ENCODE assay signal across 8 cellular contexts in genomic region chr12:46266869-46267617, GRCh38. TPM values are rescaled to one million over a fixed set of nuclear protein-coding genes. Genes with fewer than 3 reads are reported as not detected.
DNase-seq lines count a peak whose midpoint lies in the region; ATAC-seq, FAIRE-seq and TF ChIP-seq lines count a peak whose summit lies in the region.

No MANE protein-coding gene starts in this region.

- no peaks in the 10 kb centered on the region; the same call in 1 of the 2 replicates for H3K79me1 ChIP-seq in H1 (ENCODE audit: low read depth, low read length)
- no peaks in the 10 kb centered on the region for H3K79me1 ChIP-seq in mesendoderm (ENCODE audit: low read length)

- H2BK20ac ChIP-seq in H1 (ENCODE audit: low read length) = no peak overlapping the region

- H3K23ac ChIP-seq in H1 (ENCODE audit: insufficient read length) (no peak overlapping the region), mesendoderm (ENCODE audit: low read length) (peak overlapping the region; percentile 98)

- H2BK15ac ChIP-seq in H1 (ENCODE audit: low read length) (no peak overlapping the region), mesendoderm (replicated peaks; ENCODE audit: low read depth) (no peak overlapping the region)

- H3K79me2 ChIP-seq in H1 (ENCODE audit: control insufficient read depth in 1 of 2, insufficient read depth in 2 of 2, low read length in 2 of 2) (peaks cover 57 to 92% of the 10 kb centered on the region in 2 experiments), mesendoderm (ENCODE audit: control insufficient read depth, insufficient read depth, low read length) (peaks cover 70% of the 10 kb centered on the region)

- CTCF ChIA-PET in H1 (lab: Charles Lee; ENCODE audit: partially characterized antibody) = interaction anchor here (1.2 kb wide), 1 partner anchor 52 kb away, joined by 3 read pairs; no protein-coding TSS in a partner anchor

- TF ChIP-seq CTCF in GM12864 (IDR thresholded peaks at IDR 0.05; ENCODE audit: low read depth, low read length, missing control alignments) = no peak
- TF ChIP-seq CTCF in H1 (IDR thresholded peaks at IDR 0.05; ENCODE audit: control extremely low read depth in 1 of 3, insufficient read depth in 1 of 3, low read depth in 1 of 3, low read length in 3 of 3) = no peak

- H3K14ac ChIP-seq in H1 (ENCODE audit: insufficient read length) = peak overlapping the region; percentile 51

- peaks cover 9% of the 10 kb centered on the region for H3K23me2 ChIP-seq in H1 (ENCODE audit: low read depth, low read length)

- H2BK120ac ChIP-seq in H1 (replicated peaks; ENCODE audit: low read depth, low read length) (peak overlapping the region; percentile 10), mesendoderm (ENCODE audit: low read depth, low read length) (peak overlapping the region; percentile 55)

- H3K4me3 ChIP-seq in GM12864 (ENCODE audit: low read depth, low read length) (peak overlapping the region; percentile 80), H1 (ENCODE audit: extremely low read depth in 1 of 4, insufficient read depth in 2 of 4, low read depth in 3 of 4, low read length in 4 of 4) (peak overlapping the region; percentile 91 to 98 (median 96)), mesendoderm (ENCODE audit: low read length) (peak overlapping the region; percentile 98)

- no peak for TF ChIP-seq RAD21 in H1 (IDR thresholded peaks at IDR 0.05 in 1 of 2, conservative IDR thresholded peaks at IDR 0.05 in 1 of 2; ENCODE audit: low read depth in 2 of 2, low read length in 2 of 2)

- H3K56ac ChIP-seq in H1 (replicated peaks; ENCODE audit: insufficient read length, low read depth, low read length) (peak overlapping the region; percentile 88), mesendoderm (ENCODE audit: low read length) (peak overlapping the region; percentile 100)

- no peaks in the 10 kb centered on the region for H3K27me3 ChIP-seq in H1 (replicated peaks in 1 of 4; ENCODE audit: control insufficient read depth in 3 of 4, extremely low read depth in 1 of 4, insufficient read depth in 3 of 4, low read length in 3 of 4)
- H3K27me3 ChIP-seq in mesendoderm (ENCODE audit: insufficient read depth, low read length, poor library complexity) = no peaks in the 10 kb centered on the region

- ATAC-seq in GM21717 (IDR thresholded peaks at IDR 0.05; ENCODE audit: unreplicated experiment) = no peak
- ATAC-seq in GM21723 (IDR thresholded peaks at IDR 0.05; ENCODE audit: unreplicated experiment) = no peak

- H4K5ac ChIP-seq in H1 (ENCODE audit: insufficient read length, low read depth, low read length) (peak overlapping the region; percentile 80), mesendoderm (ENCODE audit: low read length) (no peak overlapping the region)

- POLR2A ChIA-PET in H1 (lab: Charles Lee; ENCODE audit: partially characterized antibody) = interaction anchor here (0.8 to 10.3 kb wide), 13 partner anchors 8 to 105 kb away, joined by 3 to 198 read pairs (median 5); partner anchors contain the start of gene SLC38A2

- no peak; a peak in 1 of 3 replicates for TF ChIP-seq POLR2A in H1 (IDR thresholded peaks at IDR 0.05; ENCODE audit: control extremely low read depth in 1 of 2, low read depth in 2 of 2, low read length in 2 of 2)

- peak overlapping the region; percentile 98 for H3K18ac ChIP-seq in H1 (ENCODE audit: extremely low read depth, low read length)
- H3K18ac ChIP-seq in mesendoderm (ENCODE audit: low read length) = peak overlapping the region; percentile 94

- peak overlapping the region; percentile 99 for H2BK5ac ChIP-seq in H1 (ENCODE audit: low read depth, low read length)
- H2BK5ac ChIP-seq in mesendoderm (ENCODE audit: low read length) = peak overlapping the region; percentile 97

- H3K4me2 ChIP-seq in H1 (ENCODE audit: insufficient read depth in 1 of 2, low read depth in 2 of 2, low read length in 2 of 2) = peak overlapping the region; percentile 72 to 91
- peak overlapping the region; percentile 64 for H3K4me2 ChIP-seq in mesendoderm (ENCODE audit: low read length)

- H3K36me3 ChIP-seq in H1 (ENCODE audit: control insufficient read depth in 2 of 4, insufficient read depth in 4 of 4, low read length in 3 of 4) = no peaks in the 10 kb centered on the region; a peak in 1 of 8 replicates
- no peaks in the 10 kb centered on the region for H3K36me3 ChIP-seq in mesendoderm (ENCODE audit: control insufficient read depth, insufficient read depth, low read length)

- H3K27ac ChIP-seq in H1 (ENCODE audit: low read depth, low read length) (peak overlapping the region; percentile 97), mesendoderm (ENCODE audit: low read depth, low read length) (peak overlapping the region; percentile 96)

- 0 out of 2 replicates have a peak overlapping the region, but pooled peaks have one; percentile 90 for H2BK12ac ChIP-seq in H1 (ENCODE audit: low read depth, low read length)

- H4K91ac ChIP-seq in H1 (replicated peaks; ENCODE audit: insufficient read length, low read length) = peak overlapping the region; percentile 100

- no peak overlapping the region for H2AFZ ChIP-seq in H1 (ENCODE audit: low read length)

- H3K4me1 ChIP-seq in H1 (replicated peaks in 1 of 4; ENCODE audit: control insufficient read depth in 3 of 4, insufficient read depth in 4 of 4, low read length in 3 of 4) (peaks cover 6 to 22% (median 14%) of the 10 kb centered on the region in 4 experiments; a peak in 6 of 7 replicates), mesendoderm (ENCODE audit: control insufficient read depth, low read depth, low read length) (peaks cover 12% of the 10 kb centered on the region)

- peak overlapping the region; percentile 82 for H3K4ac ChIP-seq in H1 (replicated peaks; ENCODE audit: insufficient read length, low read depth, low read length)
- peak overlapping the region; percentile 96 for H3K4ac ChIP-seq in mesendoderm (ENCODE audit: low read depth, low read length)

- DNase-seq in GM12864 (ENCODE audit: low read depth) (peak; percentile 34), NCI-H2107 (lab: John Stamatoyannopoulos, UW) (peak; percentile 34), H1 (ENCODE audit: low read depth in 1 of 2, low spot score in 2 of 2) (peak in 1 of 2 experiments; percentile 66), mesendoderm (peak; percentile 77)
- DNase-seq in activated CD8-positive, alpha-beta memory T cell treated with anti-CD3 and anti-CD28 coated beads for 24 hours = peak; percentile 83
- peak; percentile 53 for DNase-seq in stimulated activated CD8-positive, alpha-beta memory T cell treated with anti-CD3 and anti-CD28 coated beads, Interleukin-15, amount 100 ng/mL, for 1 hour (ENCODE audit: low read depth)

- no peak for TF ChIP-seq EP300 in H1 (IDR thresholded peaks at IDR 0.05; ENCODE audit: borderline replicate concordance in 1 of 2, low read depth in 2 of 2, low read length in 2 of 2)

- H3K9ac ChIP-seq in H1 (replicated peaks in 1 of 4; ENCODE audit: extremely low read depth in 1 of 4, low read depth in 3 of 4, low read length in 3 of 4) = peak overlapping the region; percentile 96 to 97 (median 96)
- peak overlapping the region; percentile 100 for H3K9ac ChIP-seq in mesendoderm (ENCODE audit: low read length)

- peaks cover 15 to 29% of the 10 kb centered on the region in 2 experiments for H4K20me1 ChIP-seq in H1 (replicated peaks in 1 of 2; ENCODE audit: control insufficient read depth in 1 of 2, insufficient read depth in 2 of 2, low read length in 2 of 2)

- H2AK5ac ChIP-seq in H1 (ENCODE audit: low read depth, low read length) (0 out of 2 replicates have a peak overlapping the region, but pooled peaks have one; percentile 59), mesendoderm (ENCODE audit: low read length) (peak overlapping the region; percentile 95)

- H4K8ac ChIP-seq in H1 (ENCODE audit: extremely low read depth, insufficient read depth, low read length) = peak overlapping the region; percentile 98
- H4K8ac ChIP-seq in mesendoderm (ENCODE audit: low read depth, low read length) = no peak overlapping the region

- FAIRE-seq in H1 (lab: Jason Lieb, UNC) = no peak

- WGBS in H1 (ENCODE audit: extremely low coverage in 1 of 2, insufficient coverage in 1 of 2, insufficient read length in 1 of 2, insufficient replicate concordance in 2 of 2, low coverage in 1 of 2, low lambda C conversion rate in 2 of 2, missing lambda C conversion rate in 1 of 2), 2 experiments = 1% methylated on average over 34 of the region's 34 CpGs; no CpG with 5 or more reads in 1 of the 2 experiments
- no CpG with 5 or more reads among the region's 34 CpGs for WGBS in mesendoderm (ENCODE audit: extremely low coverage, insufficient coverage, low lambda C conversion rate)

- no peaks in the 10 kb centered on the region for H3K9me3 ChIP-seq in H1 (ENCODE audit: insufficient read depth in 2 of 2, low read depth in 1 of 2, low read length in 1 of 2)

TF ChIP-seq in H1, 55 proteins besides CTCF, POLR2A, EP300 and RAD21 (continues in another document):
- TF ChIP-seq EZH2 (IDR thresholded peaks at IDR 0.05; ENCODE audit: low read depth, low read length, severe bottlenecking) = no peak
- TF ChIP-seq CBX8 (IDR thresholded peaks at IDR 0.05; ENCODE audit: borderline replicate concordance, low read depth, low read length) = no peak
- TF ChIP-seq NRF1 (IDR thresholded peaks at IDR 0.05; ENCODE audit: low read depth, low read length) = no peak
- TF ChIP-seq SIRT6 (IDR thresholded peaks at IDR 0.05; ENCODE audit: low read length) = no peak
- no peak for TF ChIP-seq RBBP5 (IDR thresholded peaks at IDR 0.05; ENCODE audit: borderline replicate concordance, low read depth, low read length)
- TF ChIP-seq SIN3A (conservative IDR thresholded peaks at IDR 0.05 in 1 of 2, IDR thresholded peaks at IDR 0.05 in 1 of 2; ENCODE audit: low read depth in 1 of 2, low read length in 2 of 2) = 0 out of 4 replicates have a peak, but pooled peaks of 1 of the 2 experiments have one; percentile 41
- TF ChIP-seq KDM4A (IDR thresholded peaks at IDR 0.05; ENCODE audit: low read depth, low read length, severe bottlenecking) = no peak
- no peak for TF ChIP-seq RXRA (IDR thresholded peaks at IDR 0.05; ENCODE audit: insufficient read depth, low read depth, low read length)
- no peak for TF ChIP-seq FOSL1 (IDR thresholded peaks at IDR 0.05; ENCODE audit: insufficient read depth, low read depth, low read length)
- TF ChIP-seq SUZ12 (IDR thresholded peaks at IDR 0.05; ENCODE audit: low read length) = no peak
- TF ChIP-seq SP1 (IDR thresholded peaks at IDR 0.05; ENCODE audit: low read depth, low read length) = no peak
- no peak for TF ChIP-seq RFX5 (IDR thresholded peaks at IDR 0.05; ENCODE audit: borderline replicate concordance, low read depth, low read length)

RNA-seq across cellular contexts. Expression of gene SLC38A1, which starts 1.8 kb away (rescaled TPM):
- total RNA-seq in H1 (2021; fragmentation: NEBNext Ultra II Directional; extraction: Animal tissue kit (Norgen Biotek cat#: 25700)) = 242 and 253 TPM in 2 replicates
- 65.6 and 83.4 TPM in 2 replicates for polyA plus RNA-seq in H1 (2011; rRNA removed)
- polyA plus RNA-seq in H1 (2011; cell fraction: cytosol; rRNA removed) = 78.0 TPM
- 109 TPM for polyA plus RNA-seq in H1 (2011; cell fraction: nucleus; rRNA removed)
- 72.0 to 136 TPM (median 103 TPM) in 4 replicates for polyA plus RNA-seq in H1 (2012, experiment 1 of 2)
- polyA plus RNA-seq in H1 (2012, experiment 2 of 2) = 7.5 TPM
- polyA plus RNA-seq in H1 (2013, experiment 1 of 2) = 195 TPM
- 193 TPM for polyA plus RNA-seq in H1 (2013, experiment 2 of 2)
- polyA minus RNA-seq in H1 (2011; rRNA and poly(A)+ RNA removed) = 311 and 415 TPM in 2 replicates
- 153 TPM for polyA minus RNA-seq in H1 (2011; cell fraction: cytosol; rRNA and poly(A)+ RNA removed)
- 416 TPM for polyA minus RNA-seq in H1 (2011; cell fraction: nucleus; rRNA and poly(A)+ RNA removed)
- 155 TPM for polyA plus RNA-seq in mesendoderm (2013, experiment 1 of 2)
- 154 TPM for polyA plus RNA-seq in mesendoderm (2013, experiment 2 of 2)
